8 cellular contexts compared by ENCODE assay signal in genomic region chr11:67390947-67391303, GRCh38. TPM values are rescaled to one million over a fixed set of nuclear protein-coding genes. Genes with fewer than 3 reads are reported as not detected.
A peak's percentile ranks its signal among the peaks of the same experiment; 100 is the strongest.
DNase-seq lines count a peak whose midpoint lies in the region; ATAC-seq and TF ChIP-seq lines count a peak whose summit lies in the region.

No MANE protein-coding gene starts in this region.

- peak overlapping the region; percentile 69 for H3K27ac Mint-ChIP-seq in activated naive CD4-positive, alpha-beta T cell treated with anti-CD3 and anti-CD28 coated beads, Interleukin-2, amount 50 U/mL, for 24 hours
- peak overlapping the region; percentile 76 for H3K27ac Mint-ChIP-seq in MCF 10A (ENCODE audit: low read depth, unreplicated experiment)

- CTCF ChIA-PET in MCF 10A (lab: Yijun Ruan, JAX): interaction anchor here (0.6 to 3.1 kb wide), 7 partner anchors 8 to 448 kb away, joined by 3 to 15 read pairs (median 5); no protein-coding TSS in a partner anchor

- H3K14ac ChIP-seq in mesenchymal stem cell (ENCODE audit: low read length in 2 of 2): no peak overlapping the region

- TF ChIP-seq EP300 in upper lobe of left lung (IDR thresholded peaks at IDR 0.05): no peak

- BruUV-seq in MCF 10A (replicated peaks; lab: Mats Ljungman, UMichigan): no TSS peak

- no peak overlapping the region for H2BK5ac ChIP-seq in mesenchymal stem cell (ENCODE audit: low read depth, low read length, poor library complexity, severe bottlenecking)

- H3K27me3 ChIP-seq in mesenchymal stem cell (ENCODE audit: control insufficient read depth in 1 of 2, insufficient read depth in 1 of 2, low read length in 2 of 2): peaks cover 0 to 11% of the 10 kb centered on the region in 2 experiments
- H3K27me3 ChIP-seq in upper lobe of left lung: no peaks in the 10 kb centered on the region

- intact Hi-C loops in MCF 10A (cut with micrococcal nuclease): no loop called here

- no peak overlapping the region for H4K91ac ChIP-seq in mesenchymal stem cell (ENCODE audit: low read length)

- peaks cover 10 to 20% of the 10 kb centered on the region in 2 experiments for H3K36me3 ChIP-seq in mesenchymal stem cell (ENCODE audit: control insufficient read depth in 1 of 2, insufficient read depth in 2 of 2, low read depth in 1 of 2, low read length in 2 of 2)
- peaks cover 0 to 13% (median 8%) of the 10 kb centered on the region in 4 donors for H3K36me3 ChIP-seq in upper lobe of left lung

- ATAC-seq in upper lobe of left lung (ENCODE audit: low FRiP score in 2 of 2) (no peak), GM18519 (IDR thresholded peaks at IDR 0.05; ENCODE audit: low FRiP score, unreplicated experiment) (no peak), GM21447 (IDR thresholded peaks at IDR 0.05; ENCODE audit: unreplicated experiment) (no peak)
- no peak for ATAC-seq in activated CD4-positive, CD25-positive, alpha-beta regulatory T cell treated with anti-CD3 and anti-CD28 coated beads, Interleukin-2, amount 50 U/mL, for 24 hours

- no peak for TF ChIP-seq CTCF in MCF 10A (IDR thresholded peaks at IDR 0.05; ENCODE audit: unreplicated experiment)
- TF ChIP-seq CTCF in upper lobe of left lung (IDR thresholded peaks at IDR 0.05): no peak

- no peak for DNase-seq in activated naive CD4-positive, alpha-beta T cell (lab: John Stamatoyannopoulos, UW)
- DNase-seq in MCF 10A (ENCODE audit: unreplicated experiment) (no peak), mesenchymal stem cell (no peak), upper lobe of left lung (no peak)

- H3K4me2 ChIP-seq in mesenchymal stem cell (ENCODE audit: low read length, poor library complexity, severe bottlenecking): peak overlapping the region; percentile 74

- no peaks in the 10 kb centered on the region for H3K27me3 Mint-ChIP-seq in activated naive CD4-positive, alpha-beta T cell treated with anti-CD3 and anti-CD28 coated beads, Interleukin-2, amount 50 U/mL, for 24 hours
- H3K27me3 Mint-ChIP-seq in MCF 10A (ENCODE audit: insufficient read depth, unreplicated experiment): no peaks in the 10 kb centered on the region

- peak overlapping the region in 1 of 2 experiments; percentile 69 for H3K18ac ChIP-seq in mesenchymal stem cell (ENCODE audit: low read depth in 1 of 2, low read length in 2 of 2)

- no peak overlapping the region for H2BK12ac ChIP-seq in mesenchymal stem cell (ENCODE audit: low read length in 2 of 2)

- TF ChIP-seq POLR2A in upper lobe of left lung (IDR thresholded peaks at IDR 0.05): no peak

- no peaks in the 10 kb centered on the region for H3K9me3 ChIP-seq in mesenchymal stem cell (ENCODE audit: control insufficient read depth, low read length)
- no peaks in the 10 kb centered on the region for H3K9me3 ChIP-seq in upper lobe of left lung

- 17% methylated on average over 12 of the region's 15 CpGs for WGBS in mesenchymal stem cell
- WGBS in upper lobe of left lung, 2 donors: 13 to 14% methylated on average over 15 of the region's 15 CpGs

- peak overlapping the region in 1 of 2 experiments; percentile 62 for H3K4ac ChIP-seq in mesenchymal stem cell (ENCODE audit: low read depth in 1 of 2, low read length in 2 of 2)

- peak overlapping the region; percentile 51 for H3K27ac ChIP-seq in mesenchymal stem cell (ENCODE audit: low read length, poor library complexity, severe bottlenecking)
- H3K27ac ChIP-seq in upper lobe of left lung: peak overlapping the region; percentile 85 to 91 (median 88)

- peak overlapping the region; percentile 90 for H3K4me3 Mint-ChIP-seq in activated naive CD4-positive, alpha-beta T cell treated with anti-CD3 and anti-CD28 coated beads, Interleukin-2, amount 50 U/mL, for 24 hours
- H3K4me3 Mint-ChIP-seq in MCF 10A (ENCODE audit: unreplicated experiment): peak overlapping the region; percentile 85

- POLR2A ChIA-PET in MCF 10A (lab: Yijun Ruan, JAX): interaction anchor here (0.9 to 3.0 kb wide), 11 partner anchors 9 to 77 kb away, joined by 3 to 61 read pairs (median 8); partner anchors contain the start of genes POLD4 and PPP1CA

- H3K4me1 ChIP-seq in mesenchymal stem cell (ENCODE audit: control insufficient read depth, insufficient read depth, low read depth, low read length) (peaks cover 15% of the 10 kb centered on the region), upper lobe of left lung (peaks cover 16 to 36% (median 20%) of the 10 kb centered on the region in 4 donors)

- H3K36me3 Mint-ChIP-seq in activated naive CD4-positive, alpha-beta T cell treated with anti-CD3 and anti-CD28 coated beads, Interleukin-2, amount 50 U/mL, for 24 hours: peaks cover 1% of the 10 kb centered on the region
- peaks cover 27% of the 10 kb centered on the region for H3K36me3 Mint-ChIP-seq in MCF 10A (ENCODE audit: insufficient read depth, unreplicated experiment)

- no peak overlapping the region for H2AFZ ChIP-seq in mesenchymal stem cell (ENCODE audit: low read depth, low read length)

- H2BK15ac ChIP-seq in mesenchymal stem cell (ENCODE audit: low read depth, poor library complexity, severe bottlenecking): no peak overlapping the region

- no peak overlapping the region for H4K8ac ChIP-seq in mesenchymal stem cell (ENCODE audit: low read length)

- no peak overlapping the region for H2AK5ac ChIP-seq in mesenchymal stem cell (ENCODE audit: low read length, severe bottlenecking)

- peak overlapping the region; percentile 87 to 91 for H3K4me3 ChIP-seq in mesenchymal stem cell (ENCODE audit: insufficient read depth in 1 of 2, low read depth in 1 of 2, low read length in 2 of 2)
- peak overlapping the region; percentile 74 to 100 (median 88) for H3K4me3 ChIP-seq in upper lobe of left lung

- peaks cover 20% of the 10 kb centered on the region for H3K79me1 ChIP-seq in mesenchymal stem cell (replicated peaks; ENCODE audit: low read length, poor library complexity, severe bottlenecking)

- H3K9me3 Mint-ChIP-seq in activated naive CD4-positive, alpha-beta T cell treated with anti-CD3 and anti-CD28 coated beads, Interleukin-2, amount 50 U/mL, for 24 hours: no peaks in the 10 kb centered on the region
- H3K9me3 Mint-ChIP-seq in MCF 10A (ENCODE audit: unreplicated experiment): no peaks in the 10 kb centered on the region

- peak overlapping the region; percentile 90 for H3K9ac ChIP-seq in mesenchymal stem cell (ENCODE audit: low read length)

- no peak overlapping the region for H2BK120ac ChIP-seq in mesenchymal stem cell (ENCODE audit: low read depth, low read length)

- peaks cover 34% of the 10 kb centered on the region for H3K4me1 Mint-ChIP-seq in activated naive CD4-positive, alpha-beta T cell treated with anti-CD3 and anti-CD28 coated beads, Interleukin-2, amount 50 U/mL, for 24 hours
- H3K4me1 Mint-ChIP-seq in MCF 10A (ENCODE audit: insufficient read depth, unreplicated experiment): peaks cover 17% of the 10 kb centered on the region

- no peak overlapping the region for H3K23ac ChIP-seq in mesenchymal stem cell (ENCODE audit: low read length in 2 of 2)

RNA-seq across cellular contexts. Expression of gene RAD9A, which starts 0.9 kb away (rescaled TPM):
- total RNA-seq in MCF 10A (2022) (9.9 and 18.3 TPM in 2 replicates), upper lobe of left lung (100 to 1,000 TPM in 1 of 6 donors, 10 to 100 TPM in 5; 20.4 to 115 (median 28.2) TPM)
- polyA plus RNA-seq in mesenchymal stem cell (2013, experiment 1 of 2): 8.5 TPM
- polyA plus RNA-seq in mesenchymal stem cell (2013, experiment 2 of 2): 7.7 TPM

RNA-seq across cellular contexts. Expression of gene PPP1CA, which starts 10.7 kb away (rescaled TPM):
- 123 and 143 TPM in 2 replicates for total RNA-seq in MCF 10A (2022)
- polyA plus RNA-seq in mesenchymal stem cell (2013, experiment 1 of 2): 157 TPM
- 161 TPM for polyA plus RNA-seq in mesenchymal stem cell (2013, experiment 2 of 2)
- 100 to 1,000 TPM in 3 of 6 donors, 10 to 100 TPM in 3; 83.8 to 191 (median 135) TPM for total RNA-seq in upper lobe of left lung

RNA-seq across cellular contexts. Expression of gene TBC1D10C, which starts 13.0 kb away (rescaled TPM):
- not detected in 2 replicates for total RNA-seq in MCF 10A (2022)
- polyA plus RNA-seq in mesenchymal stem cell (2013, experiment 1 of 2): not detected
- not detected for polyA plus RNA-seq in mesenchymal stem cell (2013, experiment 2 of 2)
- 10 to 100 TPM in 5 of 6 donors, 1 to 10 TPM in 1; 8.4 to 45.3 (median 32.7) TPM for total RNA-seq in upper lobe of left lung

RNA-seq across cellular contexts. Expression of gene CLCF1, which starts 17.5 kb away (rescaled TPM):
- total RNA-seq in MCF 10A (2022) (5.8 and 7.0 TPM in 2 replicates), upper lobe of left lung (10 to 100 TPM in 2 of 6 donors, 1 to 10 TPM in 4; 3.7 to 29.5 (median 6.0) TPM)
- 5.7 TPM for polyA plus RNA-seq in mesenchymal stem cell (2013, experiment 1 of 2)
- polyA plus RNA-seq in mesenchymal stem cell (2013, experiment 2 of 2): 5.8 TPM

RNA-seq across cellular contexts. Expression of gene CARNS1, which starts 24.6 kb away (rescaled TPM):
- total RNA-seq in MCF 10A (2022) (0.07 TPM in 1 of 2 replicates, not detected in the other), upper lobe of left lung (1 to 10 TPM in 2 of 6 donors, under 1 TPM in 4; 0.49 to 4.2 (median 0.89) TPM)
- 0.11 TPM for polyA plus RNA-seq in mesenchymal stem cell (2013, experiment 1 of 2)
- polyA plus RNA-seq in mesenchymal stem cell (2013, experiment 2 of 2): 0.07 TPM
